ENCODE assay signal across 18 cellular contexts in genomic region chr22:22653677-22654386, GRCh38. TPM values are rescaled to one million over a fixed set of nuclear protein-coding genes. Genes with fewer than 3 reads are reported as not detected.
"Had no signal": no experiment of that assay in that cellular context is flagged by ENCODE, and none has a peak within 500 bp of the region (broad histone marks: within the 10 kb centered on the region; RNA-seq: fewer than 3 reads in every experiment).

No MANE protein-coding gene starts in this region.

RNA-seq across cellular contexts. Expression of gene GGTLC2, which starts 9.4 kb away (rescaled TPM):
- total RNA-seq: activated CD4-positive, alpha-beta memory T cell treated with anti-CD3 and anti-CD28 coated beads for 36 hours; activated CD4-positive, alpha-beta T cell treated with anti-CD3 and anti-CD28 coated beads for 36 hours; activated naive CD4-positive, alpha-beta T cell treated with anti-CD3 and anti-CD28 coated beads for 36 hours; activated T-cell treated with anti-CD3 and anti-CD28 coated beads, Interleukin-2, amount 50 U/mL, for 72 hours; bronchial epithelial cell; cerebellum; endothelial cell of umbilical vein; esophagus mucosa; frontal cortex; naive thymus-derived CD8-positive, alpha-beta T cell; osteocyte; progenitor cell of endocrine pancreas; sigmoid colon; smooth muscle cell; T-helper 2 cell treated with Interferon-gamma antibody and Interleukin-4, amounts not matched to agents 100 ng/mL and 5 ng/mL, for 36 hours; temporal lobe; transverse colon; WTC11 had no signal
- polyA plus RNA-seq: endothelial cell of umbilical vein; naive thymus-derived CD8-positive, alpha-beta T cell; sigmoid colon; smooth muscle cell had no signal
